In the genomic region with DNA sequence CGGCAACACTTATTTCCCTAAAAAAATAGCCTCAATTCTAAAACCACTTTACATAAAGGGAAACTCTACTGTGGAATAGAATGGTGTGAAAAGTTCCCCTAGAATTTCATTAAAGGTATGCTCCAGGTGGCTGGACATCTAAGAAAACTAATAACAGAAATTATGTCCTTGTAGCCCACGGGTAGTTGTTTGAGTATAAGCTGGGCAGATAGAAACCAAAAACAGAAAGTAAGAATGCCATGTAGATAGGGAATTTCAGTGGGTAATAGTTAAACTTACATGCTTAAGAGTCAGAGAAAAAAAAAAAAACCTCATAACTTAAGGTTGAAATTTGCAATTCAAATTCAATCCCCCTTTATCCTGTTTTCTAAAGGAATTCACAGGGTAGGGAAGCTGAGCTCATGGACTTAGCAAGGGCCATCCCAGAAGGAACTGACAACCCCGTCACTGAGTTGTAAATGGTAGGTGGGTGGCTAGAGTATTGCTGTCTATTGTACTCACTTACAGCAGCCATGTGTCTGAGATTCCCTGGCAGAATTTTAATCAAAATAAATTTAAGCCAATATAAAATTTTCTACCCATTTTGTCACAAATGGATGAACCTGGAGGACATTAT, we compare ENCODE assay signal across 24 cellular contexts.
DNase-seq lines count a peak whose midpoint lies in the region; ATAC-seq and TF ChIP-seq lines count a peak whose summit lies in the region.
"Had no signal": no experiment of that assay in that cellular context is flagged by ENCODE, and none has a peak within 500 bp of the region (broad histone marks: within the 10 kb centered on the region; RNA-seq: fewer than 3 reads in every experiment).

No MANE protein-coding gene starts in this region.

- no peak overlapping the region for H3K27ac ChIP-seq in colonic mucosa
- H3K27ac ChIP-seq: left ventricle myocardium inferior, testis had no signal

- no peak for TF ChIP-seq CTCF in colonic mucosa (IDR thresholded peaks at IDR 0.05)

- H3K27me3 ChIP-seq in H7 (ENCODE audit: control insufficient read depth, insufficient read depth, low read length) (no peaks in the 10 kb centered on the region), colonic mucosa (no peaks in the 10 kb centered on the region)
- H3K27me3 ChIP-seq: testis had no signal

- peak; percentile 62 for ATAC-seq in GM18508 (IDR thresholded peaks at IDR 0.05; ENCODE audit: insufficient read depth, unreplicated experiment)
- peak; percentile 47 for ATAC-seq in HG03354 (IDR thresholded peaks at IDR 0.05; ENCODE audit: poor library complexity, severe bottlenecking, unreplicated experiment)
- ATAC-seq: activated CD8-positive, alpha-beta T cell treated with anti-CD3 and anti-CD28 coated beads, Interleukin-2, amount 10 ng/mL, durations not matched to agents 7 days and 5 days; SK-N-SH treated with all-trans-retinoic acid at 6 μM for 48 hours had no signal

- H3K36me3 ChIP-seq in H7 (replicated peaks; ENCODE audit: control insufficient read depth, insufficient read depth, low read length) = no peaks in the 10 kb centered on the region
- no peaks in the 10 kb centered on the region for H3K36me3 ChIP-seq in colonic mucosa
- H3K36me3 ChIP-seq: left ventricle myocardium inferior had no signal

- H3K9ac ChIP-seq in colonic mucosa (ENCODE audit: low read depth in 2 of 2, low read length in 2 of 2) = no peak overlapping the region

- H3K4me1 ChIP-seq in colonic mucosa = no peaks in the 10 kb centered on the region
- H3K4me1 ChIP-seq: left ventricle myocardium inferior, testis had no signal

- H3K9me3 ChIP-seq in colonic mucosa = no peaks in the 10 kb centered on the region
- H3K9me3 ChIP-seq: left ventricle myocardium inferior, testis had no signal

- H3K4me3 ChIP-seq in H7 (ENCODE audit: insufficient read depth, low read depth, low read length) (no peak overlapping the region), colonic mucosa (no peak overlapping the region)
- H3K4me3 ChIP-seq: left ventricle myocardium inferior, testis had no signal

- peak; percentile 3 for DNase-seq in H7
- DNase-seq in iPS DF 4.7 (ENCODE audit: extremely low read depth, low spot score) = peak; percentile 1
- DNase-seq in colonic mucosa = no peak
- DNase-seq in SHP77 treated with DMSO at 0.1 percent for 48 hours (lab: John Stamatoyannopoulos, UW) = no peak
- no peak for DNase-seq in pons (ENCODE audit: low spot score)
- no peak for DNase-seq in NCI-H345 (lab: John Stamatoyannopoulos, UW)
- DNase-seq: activated CD8-positive, alpha-beta T cell treated with anti-CD3 and anti-CD28 coated beads, Interleukin-2, amount 10 ng/mL, durations not matched to agents 7 days and 5 days; activated naive CD8-positive, alpha-beta T cell treated with anti-CD3 and anti-CD28 coated beads for 36 hours; activated T-cell treated with anti-CD3 and anti-CD28 coated beads for 4 hours; dermis blood vessel endothelial cell; DND-41; Karpas-422; left ventricle myocardium inferior; naive B cell; NCI-H1436 treated with DMSO at 0.1 percent for 48 hours; NCI-H446 treated with DMSO at 0.1 percent for 48 hours; nucleus accumbens; OCI-M1; stimulated activated naive CD4-positive, alpha-beta T cell treated with Interleukin-2 at 50 U/mL for 16 hours; T-helper 2 cell; testis had no signal

- intact Hi-C loops in colonic mucosa (cut with DNase I) = no loop called here

Comparison
In these comparisons a context has a peak if more than half of its experiments do, and no peak if none do; other contexts are left out.
1. DNase-seq: peak in H7 (single experiment) and iPS DF 4.7 (single experiment); none in colonic mucosa (single experiment), SHP77 treated with DMSO at 0.1 percent for 48 hours (single experiment), pons (single experiment) and NCI-H345 (single experiment).